ENCODE assay signal across 8 cellular contexts in genomic region chr10:74586088-74586585, GRCh38.
DNase-seq lines count a peak whose midpoint lies in the region; ATAC-seq lines count a peak whose summit lies in the region.

No MANE protein-coding gene starts in this region.

- ATAC-seq in CD4-positive, CD25-positive, alpha-beta regulatory T cell (ENCODE audit: low read depth in 2 of 2) = peak; percentile 67 to 74
- ATAC-seq in GM21737 (IDR thresholded peaks at IDR 0.05; ENCODE audit: unreplicated experiment) = peak; percentile 27
- no peak for ATAC-seq in GM21390 (IDR thresholded peaks at IDR 0.05; ENCODE audit: unreplicated experiment)
- no peak for ATAC-seq in GM18867 (IDR thresholded peaks at IDR 0.05; ENCODE audit: unreplicated experiment)
- no peak for ATAC-seq in HG03108 (IDR thresholded peaks at IDR 0.05; ENCODE audit: unreplicated experiment)

- H3K36me3 Mint-ChIP-seq in CD4-positive, CD25-positive, alpha-beta regulatory T cell = peaks cover 8% of the 10 kb centered on the region

- H3K27me3 ChIP-seq in CD4-positive, CD25-positive, alpha-beta regulatory T cell (ENCODE audit: control insufficient read depth, insufficient read depth, low read length) = no peaks in the 10 kb centered on the region
- no peaks in the 10 kb centered on the region for H3K27me3 ChIP-seq in neuron (ENCODE audit: insufficient read depth, low read length)

- H3K27ac ChIP-seq in CD4-positive, CD25-positive, alpha-beta regulatory T cell (ENCODE audit: insufficient read depth, low read length, poor library complexity, severe bottlenecking) = peak overlapping the region; percentile 84

- H3K4me1 ChIP-seq in CD4-positive, CD25-positive, alpha-beta regulatory T cell (ENCODE audit: control insufficient read depth, insufficient read depth, low read length, poor library complexity, severe bottlenecking) = peaks cover 46% of the 10 kb centered on the region
- peaks cover 41% of the 10 kb centered on the region for H3K4me1 ChIP-seq in neuron (ENCODE audit: insufficient read depth, low read length)

- peak overlapping the region; percentile 89 to 96 (median 92) for H3K27ac Mint-ChIP-seq in CD4-positive, CD25-positive, alpha-beta regulatory T cell

- H3K9me3 Mint-ChIP-seq in CD4-positive, CD25-positive, alpha-beta regulatory T cell = peaks cover 0 to 5% (median 0%) of the 10 kb centered on the region in 7 donors

- H3K4me1 Mint-ChIP-seq in CD4-positive, CD25-positive, alpha-beta regulatory T cell = peaks cover 33 to 67% (median 55%) of the 10 kb centered on the region in 4 donors

- H3K4me3 ChIP-seq in CD4-positive, CD25-positive, alpha-beta regulatory T cell (ENCODE audit: low read depth, low read length) = peak overlapping the region; percentile 77
- H3K4me3 ChIP-seq in neuron (ENCODE audit: low read length) = no peak overlapping the region

- H2AFZ ChIP-seq in neuron (ENCODE audit: low read depth, low read length) = peak overlapping the region; percentile 23

- DNase-seq in CD4-positive, CD25-positive, alpha-beta regulatory T cell = peak; percentile 37 to 73 (median 72)
- peak in 4 of 5 donors; percentile 27 to 66 (median 40) for DNase-seq in T-helper 1 cell
- DNase-seq in central memory CD4-positive, alpha-beta T cell = peak; percentile 80

- H3K9me3 ChIP-seq in CD4-positive, CD25-positive, alpha-beta regulatory T cell (ENCODE audit: control insufficient read depth in 2 of 2, low read length in 2 of 2) = no peaks in the 10 kb centered on the region
- no peaks in the 10 kb centered on the region for H3K9me3 ChIP-seq in neuron (ENCODE audit: low read length)

- H3K4me3 Mint-ChIP-seq in CD4-positive, CD25-positive, alpha-beta regulatory T cell = peak overlapping the region; percentile 75 to 89 (median 83)

- H3K27me3 Mint-ChIP-seq in CD4-positive, CD25-positive, alpha-beta regulatory T cell = no peaks in the 10 kb centered on the region

- H3K36me3 ChIP-seq in CD4-positive, CD25-positive, alpha-beta regulatory T cell (ENCODE audit: control insufficient read depth, insufficient read depth, low read length) = no peaks in the 10 kb centered on the region
- H3K36me3 ChIP-seq in neuron (ENCODE audit: insufficient read depth, low read length) = no peaks in the 10 kb centered on the region

Comparison
In these comparisons a context has a peak if more than half of its experiments do, and no peak if none do; other contexts are left out.
1. ATAC-seq: peak in CD4-positive, CD25-positive, alpha-beta regulatory T cell (2 of 2) and GM21737 (single experiment); none in GM21390 (single experiment), GM18867 (single experiment) and HG03108 (single experiment).
2. Peak in every context shown above with its lines, with median percentiles within 50 percentile points of each other: DNase-seq.